ENCODE assay signal across 11 cellular contexts in genomic region chr2:98913916-98914712, GRCh38. TPM values are rescaled to one million over a fixed set of nuclear protein-coding genes. Genes with fewer than 3 reads are reported as not detected.
DNase-seq lines count a peak whose midpoint lies in the region; ATAC-seq and TF ChIP-seq lines count a peak whose summit lies in the region.
"Had no signal": no experiment of that assay in that cellular context is flagged by ENCODE, and none has a peak within 500 bp of the region (broad histone marks: within the 10 kb centered on the region; RNA-seq: fewer than 3 reads in every experiment).

No MANE protein-coding gene starts in this region.

- DNase-seq in activated CD8-positive, alpha-beta memory T cell treated with anti-CD3 and anti-CD28 coated beads, Interleukin-2, amount 50 U/mL, for 48 hours: peak; percentile 44
- no peak for DNase-seq in activated CD8-positive, alpha-beta memory T cell treated with anti-CD3 and anti-CD28 coated beads, Interleukin-2, amount 50 U/mL, for 4 hours
- DNase-seq in NCI-H345 (lab: John Stamatoyannopoulos, UW) (peak; percentile 90), epithelial cell of esophagus (ENCODE audit: low read depth) (peak; percentile 43), upper lobe of left lung (peak; percentile 39 to 88), SW480 (ENCODE audit: low spot score) (no peak)
- DNase-seq in stimulated activated naive CD8-positive, alpha-beta T cell treated with anti-CD3 and anti-CD28 coated beads, Interleukin-15, amount 100 ng/mL, for 72 hours: no peak
- DNase-seq: activated T-cell treated with anti-CD3 and anti-CD28 coated beads, Interleukin-2, amount 50 U/mL, for 72 hours; stimulated activated CD4-positive, alpha-beta T cell treated with anti-CD3 and anti-CD28 coated beads, Interleukin-1b, Interleukin-23, amount 100 ng/mL, for 48 hours had no signal

- no peaks in the 10 kb centered on the region for H3K36me3 ChIP-seq in upper lobe of left lung

- H3K4me3 ChIP-seq in epithelial cell of esophagus (ENCODE audit: low read length) (no peak overlapping the region), upper lobe of left lung (no peak overlapping the region)
- H3K4me3 ChIP-seq: GM12878 had no signal

- H3K27me3 ChIP-seq in upper lobe of left lung: no peaks in the 10 kb centered on the region

- TF ChIP-seq CTCF in epithelial cell of esophagus (IDR thresholded peaks at IDR 0.05; ENCODE audit: insufficient read depth, low read depth, low read length, missing control alignments): no peak
- no peak for TF ChIP-seq CTCF in upper lobe of left lung (IDR thresholded peaks at IDR 0.05)

- H3K4me3 Mint-ChIP-seq in stimulated activated naive CD8-positive, alpha-beta T cell treated with anti-CD3 and anti-CD28 coated beads, Interleukin-15, amount 100 ng/mL, for 72 hours: no peak overlapping the region
- H3K4me3 Mint-ChIP-seq: activated T-cell treated with anti-CD3 and anti-CD28 coated beads, Interleukin-2, amount 50 U/mL, for 72 hours had no signal

- no peaks in the 10 kb centered on the region for H3K9me3 Mint-ChIP-seq in stimulated activated naive CD8-positive, alpha-beta T cell treated with anti-CD3 and anti-CD28 coated beads, Interleukin-15, amount 100 ng/mL, for 72 hours
- H3K9me3 Mint-ChIP-seq: activated T-cell treated with anti-CD3 and anti-CD28 coated beads, Interleukin-2, amount 50 U/mL, for 72 hours had no signal

- no peak for TF ChIP-seq EP300 in upper lobe of left lung (IDR thresholded peaks at IDR 0.05)

- H3K9me3 ChIP-seq in upper lobe of left lung: no peaks in the 10 kb centered on the region

- H3K27me3 Mint-ChIP-seq in stimulated activated naive CD8-positive, alpha-beta T cell treated with anti-CD3 and anti-CD28 coated beads, Interleukin-15, amount 100 ng/mL, for 72 hours: peaks cover 54% of the 10 kb centered on the region

- H3K4me1 ChIP-seq in upper lobe of left lung: peaks cover 15 to 39% (median 33%) of the 10 kb centered on the region in 4 donors

- peaks cover 49% of the 10 kb centered on the region for H3K4me1 Mint-ChIP-seq in stimulated activated naive CD8-positive, alpha-beta T cell treated with anti-CD3 and anti-CD28 coated beads, Interleukin-15, amount 100 ng/mL, for 72 hours

- no peak for ATAC-seq in upper lobe of left lung (ENCODE audit: low FRiP score in 2 of 2)
- ATAC-seq in GM21825 (IDR thresholded peaks at IDR 0.05; ENCODE audit: unreplicated experiment): no peak
- no peak for ATAC-seq in stimulated activated naive CD8-positive, alpha-beta T cell treated with anti-CD3 and anti-CD28 coated beads, Interleukin-15, amount 100 ng/mL, for 72 hours
- ATAC-seq: activated T-cell treated with anti-CD3 and anti-CD28 coated beads, Interleukin-2, amount 50 U/mL, for 72 hours; GM12878 had no signal

- no peak overlapping the region for H3K27ac ChIP-seq in upper lobe of left lung

- no peak for TF ChIP-seq POLR2A in upper lobe of left lung (IDR thresholded peaks at IDR 0.05)

- 57 to 82% methylated on average over 1 to 10 of the region's 12 CpGs for WGBS in upper lobe of left lung, 2 donors

- no peak overlapping the region for H3K27ac Mint-ChIP-seq in stimulated activated naive CD8-positive, alpha-beta T cell treated with anti-CD3 and anti-CD28 coated beads, Interleukin-15, amount 100 ng/mL, for 72 hours
- H3K27ac Mint-ChIP-seq: activated T-cell treated with anti-CD3 and anti-CD28 coated beads, Interleukin-2, amount 50 U/mL, for 72 hours had no signal

RNA-seq across cellular contexts. Expression of gene CRACDL, which starts 21.9 kb away (rescaled TPM):
- total RNA-seq in upper lobe of left lung: 10 to 100 TPM; 14.6 to 33.4 (median 20.2) TPM

Comparison
In these comparisons a context has a peak if more than half of its experiments do, and no peak if none do; other contexts are left out.
1. DNase-seq: peak in activated CD8-positive, alpha-beta memory T cell treated with anti-CD3 and anti-CD28 coated beads, Interleukin-2, amount 50 U/mL, for 48 hours (single experiment), NCI-H345 (single experiment), epithelial cell of esophagus (single experiment) and upper lobe of left lung (2 of 2); none in activated CD8-positive, alpha-beta memory T cell treated with anti-CD3 and anti-CD28 coated beads, Interleukin-2, amount 50 U/mL, for 4 hours (single experiment), SW480 (single experiment) and stimulated activated naive CD8-positive, alpha-beta T cell treated with anti-CD3 and anti-CD28 coated beads, Interleukin-15, amount 100 ng/mL, for 72 hours (0 of 2).